8 cellular contexts compared by ENCODE assay signal in genomic region chr7:30027915-30028748, GRCh38. TPM values are rescaled to one million over a fixed set of nuclear protein-coding genes. Genes with fewer than 3 reads are reported as not detected.
DNase-seq lines count a peak whose midpoint lies in the region; ATAC-seq and TF ChIP-seq lines count a peak whose summit lies in the region.

Gene PLEKHA8, plus strand, starts transcription at chr7:30028412. Its CDS starts 351 bp downstream, at chr7:30028763.

- peak within 1 kb of the TSS; percentile 88 to 97 (median 93) for H3K4me3 ChIP-seq in BLaER1 treated with 17β-estradiol and CSF1 and Interleukin-3, amounts not matched to agents 10 nM and 100 nM
- H3K4me3 ChIP-seq in right lobe of liver = peak within 1 kb of the TSS; percentile 86 to 94 (median 88)

- H3K27ac ChIP-seq in BLaER1 treated with 17β-estradiol and CSF1 and Interleukin-3, amounts not matched to agents 10 nM and 100 nM = peak within 1 kb of the TSS; percentile 60 to 84 (median 77)
- peak within 1 kb of the TSS; percentile 68 to 89 (median 79) for H3K27ac ChIP-seq in right lobe of liver

- TF ChIP-seq CTCF in right lobe of liver (IDR thresholded peaks at IDR 0.05) = peak in 1 of 4 donors; percentile 6

- H3K9me3 ChIP-seq in BLaER1 treated with 17β-estradiol and CSF1 and Interleukin-3, amounts not matched to agents 10 nM and 100 nM (replicated peaks in 1 of 11) = 0 out of 22 replicates have a peak, but pooled peaks cover 0 to 7% (median 0%) of the 10 kb centered on the region in 11 experiments
- no peaks in the 10 kb centered on the region for H3K9me3 ChIP-seq in right lobe of liver

- H4K20me1 ChIP-seq in BLaER1 treated with 17β-estradiol and CSF1 and Interleukin-3, amounts not matched to agents 10 nM and 100 nM = peaks cover 0 to 41% (median 27%) of the 10 kb centered on the region in 11 experiments; a peak in 15 of 22 replicates

- DNase-seq in GM19238 (ENCODE audit: insufficient read length, low spot score) (peak; percentile 70), NCI-H460 (ENCODE audit: extremely low read depth, low read depth) (peak; percentile 72), dermis blood vessel endothelial cell (peak; percentile 92), right lobe of liver (peak; percentile 91 to 93 (median 92))
- peak; percentile 91 for DNase-seq in activated CD4-positive, alpha-beta T cell treated with anti-CD3 and anti-CD28 coated beads, Interleukin-2, amount 50 U/mL, for 48 hours
- peak; percentile 88 for DNase-seq in stimulated activated CD4-positive, alpha-beta T cell treated with anti-CD3 and anti-CD28 coated beads, Interleukin-4, amount 100 ng/mL, for 1 hour

- H3K4me1 ChIP-seq in BLaER1 treated with 17β-estradiol and CSF1 and Interleukin-3, amounts not matched to agents 10 nM and 100 nM = peaks cover 39 to 67% (median 56%) of the 10 kb centered on the region in 10 experiments
- peaks cover 0 to 27% (median 2%) of the 10 kb centered on the region in 4 donors for H3K4me1 ChIP-seq in right lobe of liver

- TF ChIP-seq POLR2A in right lobe of liver (IDR thresholded peaks at IDR 0.05) = peak; percentile 75

- peak within 1 kb of the TSS; percentile 89 to 97 (median 92) for H3K4me2 ChIP-seq in BLaER1 treated with 17β-estradiol and CSF1 and Interleukin-3, amounts not matched to agents 10 nM and 100 nM

- ATAC-seq in HG03432 (IDR thresholded peaks at IDR 0.05; ENCODE audit: unreplicated experiment) (peak; percentile 53), right lobe of liver (peak; percentile 70 to 80 (median 76))

- H3K36me3 ChIP-seq in BLaER1 treated with 17β-estradiol and CSF1 and Interleukin-3, amounts not matched to agents 10 nM and 100 nM = peaks cover 0 to 6% (median 0%) of the 10 kb centered on the region in 11 experiments; a peak in 6 of 22 replicates
- H3K36me3 ChIP-seq in right lobe of liver = no peaks in the 10 kb centered on the region

- 0% methylated on average over 22 of the region's 77 CpGs for WGBS in right lobe of liver (ENCODE audit: insufficient coverage, low coverage, low lambda C conversion rate, missing lambda C conversion rate)

- no peaks in the 10 kb centered on the region for H3K27me3 ChIP-seq in BLaER1 treated with 17β-estradiol and CSF1 and Interleukin-3, amounts not matched to agents 10 nM and 100 nM
- H3K27me3 ChIP-seq in right lobe of liver = no peaks in the 10 kb centered on the region

- peak within 1 kb of the TSS; percentile 75 to 88 (median 85) for H3K9ac ChIP-seq in BLaER1 treated with 17β-estradiol and CSF1 and Interleukin-3, amounts not matched to agents 10 nM and 100 nM

- intact Hi-C loops in right lobe of liver (cut with DNase I) = no loop called here

RNA-seq across cellular contexts. Expression of gene PLEKHA8, which starts in this region (rescaled TPM):
- 15.5 and 18.3 TPM in 2 replicates for total RNA-seq in NCI-H460 (2014; rRNA removed; shearing (Covaris generic))
- 8.3 and 12.0 TPM in 2 replicates for polyA plus RNA-seq in NCI-H460 (2014; cell fraction: nucleus; rRNA removed)
- total RNA-seq in dermis blood vessel endothelial cell (19.1 and 22.8 TPM in 2 replicates), right lobe of liver (1 to 10 TPM; 2.7 to 8.1 (median 4.4) TPM)

Comparison
In these comparisons a context has a peak if more than half of its experiments do, and no peak if none do; other contexts are left out.
1. Peak in every context shown above with its lines: DNase-seq, ATAC-seq, H3K4me3 ChIP-seq and H3K27ac ChIP-seq.